ENCODE assay signal across 8 cellular contexts in genomic region chr22:20523118-20523983, GRCh38. TPM values are rescaled to one million over a fixed set of nuclear protein-coding genes. Genes with fewer than 3 reads are reported as not detected.
A peak's percentile ranks its signal among the peaks of the same experiment; 100 is the strongest.
DNase-seq lines count a peak whose midpoint lies in the region; ATAC-seq and TF ChIP-seq lines count a peak whose summit lies in the region.

No MANE protein-coding gene starts in this region.

- H3K4me1 Mint-ChIP-seq in activated naive CD8-positive, alpha-beta T cell (ENCODE audit: low read depth), result peaks cover 73% of the 10 kb centered on the region

- no peak for TF ChIP-seq CTCF in AG09309 (IDR thresholded peaks at IDR 0.05; ENCODE audit: control insufficient read depth, insufficient read depth, low read depth, low read length, missing control alignments)

- no peak overlapping the region for H3K4me3 ChIP-seq in AG09309 (ENCODE audit: control insufficient read depth, low read depth, low read length)
- peak overlapping the region; percentile 0; the same call in 1 of the 2 replicates for H3K4me3 ChIP-seq in Jurkat, Clone E6-1 (ENCODE audit: low read length)

- H3K36me3 Mint-ChIP-seq in activated naive CD8-positive, alpha-beta T cell, result peaks cover 16% of the 10 kb centered on the region

- peak; percentile 65 for DNase-seq in AG09309 (ENCODE audit: low read depth)
- DNase-seq in Jurkat, Clone E6-1 (ENCODE audit: low read depth, low spot score), result peak; percentile 74
- peak; percentile 46 for DNase-seq in kidney tubule cell (ENCODE audit: low spot score)
- no peak for DNase-seq in NCI-H2171 (lab: John Stamatoyannopoulos, UW)

- no peaks in the 10 kb centered on the region for H3K9me3 Mint-ChIP-seq in activated naive CD8-positive, alpha-beta T cell (ENCODE audit: low read depth)

- H3K27ac Mint-ChIP-seq in activated naive CD8-positive, alpha-beta T cell, result peak overlapping the region; percentile 85

- H3K27me3 Mint-ChIP-seq in activated naive CD8-positive, alpha-beta T cell, result no peaks in the 10 kb centered on the region

- peak overlapping the region; percentile 53 for H3K4me3 Mint-ChIP-seq in activated naive CD8-positive, alpha-beta T cell

- ATAC-seq in GM18520 (IDR thresholded peaks at IDR 0.05; ENCODE audit: unreplicated experiment), result no peak
- no peak for ATAC-seq in GM18909 (IDR thresholded peaks at IDR 0.05; ENCODE audit: poor library complexity, unreplicated experiment)
- ATAC-seq in HG02973 (IDR thresholded peaks at IDR 0.05; ENCODE audit: unreplicated experiment), result no peak

RNA-seq across cellular contexts. Expression of gene MED15, which starts 15.9 kb away (rescaled TPM):
- 34.2 TPM for polyA plus RNA-seq in Jurkat, Clone E6-1 (2012; ENCODE audit: insufficient read depth, insufficient read length)

RNA-seq across cellular contexts. Expression of gene KLHL22, which starts 27.8 kb away (rescaled TPM):
- polyA plus RNA-seq in Jurkat, Clone E6-1 (2012; ENCODE audit: insufficient read depth, insufficient read length), result 14.9 TPM
